In genomic region chr1:34771573-34771972, GRCh38 we compare ENCODE assay signal across 18 cellular contexts. TPM values are rescaled to one million over a fixed set of nuclear protein-coding genes. Genes with fewer than 3 reads are reported as not detected.
DNase-seq lines count a peak whose midpoint lies in the region; ATAC-seq, FAIRE-seq and TF ChIP-seq lines count a peak whose summit lies in the region.
"Had no signal": no experiment of that assay in that cellular context is flagged by ENCODE, and none has a peak within 500 bp of the region (broad histone marks: within the 10 kb centered on the region; RNA-seq: fewer than 3 reads in every experiment).

No MANE protein-coding gene starts in this region.

- H4K20me1 ChIP-seq in HCT116 (ENCODE audit: insufficient read depth) = no peaks in the 10 kb centered on the region

- no peaks in the 10 kb centered on the region for H3K36me3 ChIP-seq in HCT116 (ENCODE audit: control insufficient read depth in 1 of 2, insufficient read depth in 2 of 2, low read length in 2 of 2)
- no peaks in the 10 kb centered on the region for H3K36me3 ChIP-seq in kidney (ENCODE audit: control insufficient read depth in 1 of 2, insufficient read depth in 2 of 2, low read length in 2 of 2)
- no peaks in the 10 kb centered on the region for H3K36me3 ChIP-seq in spleen

- FAIRE-seq in kidney (lab: Jason Lieb, UNC) (no peak), H54 (lab: Jason Lieb, UNC) (no peak)
- FAIRE-seq: A204.1, GM18507 had no signal

- H2AFZ ChIP-seq in HCT116 (ENCODE audit: low read depth, low read length, poor library complexity, severe bottlenecking) = no peak overlapping the region
- H2AFZ ChIP-seq: GM23248 had no signal

- no peaks in the 10 kb centered on the region for H3K36me3 Mint-ChIP-seq in CD14-positive monocyte
- H3K36me3 Mint-ChIP-seq: CD8-positive, alpha-beta memory T cell had no signal

- no peaks in the 10 kb centered on the region for H3K4me1 Mint-ChIP-seq in CD14-positive monocyte
- H3K4me1 Mint-ChIP-seq: CD8-positive, alpha-beta memory T cell had no signal

- TF ChIP-seq POLR2A in HCT116 (IDR thresholded peaks at IDR 0.05; ENCODE audit: borderline replicate concordance, extremely low read depth, insufficient read depth, insufficient read length) (no peak), spleen (IDR thresholded peaks at IDR 0.05) (no peak), H54 (IDR thresholded peaks at IDR 0.05; ENCODE audit: low read depth, low read length) (no peak)

- H3K4me1 ChIP-seq in HCT116 (ENCODE audit: control insufficient read depth in 1 of 2, insufficient read depth in 2 of 2, low read length in 2 of 2) = peaks cover 9 to 29% of the 10 kb centered on the region in 2 experiments
- no peaks in the 10 kb centered on the region for H3K4me1 ChIP-seq in kidney (ENCODE audit: control insufficient read depth in 1 of 2, insufficient read depth in 1 of 2, low read depth in 1 of 2, low read length in 2 of 2)
- H3K4me1 ChIP-seq in spleen = no peaks in the 10 kb centered on the region
- H3K4me1 ChIP-seq: Caco-2 had no signal

- H3K9me3 ChIP-seq in HCT116 (ENCODE audit: control insufficient read depth in 1 of 2, insufficient read depth in 1 of 2, low read depth in 1 of 2, low read length in 2 of 2) (no peaks in the 10 kb centered on the region), kidney (ENCODE audit: control insufficient read depth in 1 of 2, low read length in 2 of 2) (no peaks in the 10 kb centered on the region), spleen (no peaks in the 10 kb centered on the region)
- H3K9me3 ChIP-seq: Caco-2 had no signal

- no TSS peak for BruUV-seq in HCT116 (replicated peaks; lab: Mats Ljungman, UMichigan)

- 72 to 93% (median 80%) methylated on average over 3 of the region's 3 CpGs for WGBS in spleen, 5 donors

- RAD21 ChIA-PET in HCT116 (lab: Charles Lee; ENCODE audit: low non-redundant PET in 1 of 2, low total read pairs in 2 of 2, uncharacterized antibody in 2 of 2, unreplicated experiment in 2 of 2) = no interaction called here

- H3K79me2 ChIP-seq in HCT116 (ENCODE audit: insufficient read depth, low read length) = no peaks in the 10 kb centered on the region

- no peak overlapping the region for H3K4me3 Mint-ChIP-seq in CD14-positive monocyte
- H3K4me3 Mint-ChIP-seq: CD8-positive, alpha-beta memory T cell had no signal

- intact Hi-C loops in HCT116 (cut with micrococcal nuclease) (no loop called here), kidney (cut with DNase I) (no loop called here), spleen (cut with DNase I; ENCODE audit: low total_unique reads) (no loop called here), CD14-positive monocyte (cut with micrococcal nuclease) (no loop called here)

- no peak overlapping the region for H3K27ac Mint-ChIP-seq in CD14-positive monocyte

- H3K27me3 Mint-ChIP-seq in CD14-positive monocyte (ENCODE audit: low read depth in 3 of 3) = peaks cover 0 to 3% (median 2%) of the 10 kb centered on the region in 3 donors

- H3K9ac ChIP-seq in HCT116 (ENCODE audit: low read length) = no peak overlapping the region
- H3K9ac ChIP-seq in kidney (ENCODE audit: low read length in 2 of 2) = no peak overlapping the region
- H3K9ac ChIP-seq: GM23248 had no signal

- H3K27ac ChIP-seq in HCT116 (ENCODE audit: low read depth, low read length) (no peak overlapping the region), kidney (ENCODE audit: low read depth in 2 of 2, low read length in 2 of 2) (no peak overlapping the region), spleen (no peak overlapping the region)
- H3K27ac ChIP-seq: GM23248 had no signal

- DNase-seq in HCT116 (ENCODE audit: low read depth, low spot score) (no peak), astrocyte of the hippocampus (ENCODE audit: low read depth, low spot score) (peak; percentile 51), kidney (peak; percentile 9), spleen (peak; percentile 12), DMS79 (lab: John Stamatoyannopoulos, UW) (no peak), CD14-positive monocyte (ENCODE audit: low spot score) (no peak), H54 (ENCODE audit: insufficient read length, low spot score) (no peak)
- DNase-seq: Caco-2; CD8-positive, alpha-beta memory T cell; DMS53; GM23248; H7; IMR-90 had no signal

- H3K4me3 ChIP-seq in HCT116 (replicated peaks in 1 of 2; ENCODE audit: low read depth in 1 of 2, low read length in 2 of 2) (no peak overlapping the region), kidney (ENCODE audit: low read length in 2 of 2) (no peak overlapping the region), spleen (no peak overlapping the region)
- H3K4me3 ChIP-seq: GM23248 had no signal

- H3K27me3 ChIP-seq in HCT116 (ENCODE audit: insufficient read depth, low read length) (no peaks in the 10 kb centered on the region), spleen (replicated peaks in 1 of 7) (peaks cover 0 to 36% (median 0%) of the 10 kb centered on the region in 7 donors)

- CTCF ChIA-PET in HCT116 (lab: Charles Lee) = no interaction called here

- TF ChIP-seq CTCF in HCT116 (IDR thresholded peaks at IDR 0.05 in 2 of 3, conservative IDR thresholded peaks at IDR 0.05 in 1 of 3; ENCODE audit: borderline replicate concordance in 1 of 3, insufficient read depth in 1 of 3, low read depth in 2 of 3, low read length in 2 of 3) (no peak), kidney (IDR thresholded peaks at IDR 0.05; ENCODE audit: borderline replicate concordance, extremely low read depth, insufficient read depth) (no peak), spleen (IDR thresholded peaks at IDR 0.05 in 8 of 11, conservative IDR thresholded peaks at IDR 0.05 in 3 of 11) (no peak), CD14-positive monocyte (IDR thresholded peaks at IDR 0.05) (no peak)

- H3K9me3 Mint-ChIP-seq in CD14-positive monocyte = no peaks in the 10 kb centered on the region
- H3K9me3 Mint-ChIP-seq: CD8-positive, alpha-beta memory T cell had no signal

- ATAC-seq in HCT116 = peak; percentile 52; the same call in 1 of the 2 replicates

- peak overlapping the region; percentile 56 for H3K4me2 ChIP-seq in HCT116 (ENCODE audit: low read length)

- POLR2A ChIA-PET in HCT116 (lab: Charles Lee) = no interaction called here

- TF ChIP-seq RAD21 in HCT116 (IDR thresholded peaks at IDR 0.05; ENCODE audit: low read depth) = no peak

- H3K9me2 ChIP-seq in HCT116 (ENCODE audit: insufficient read depth) = no peaks in the 10 kb centered on the region

TF ChIP-seq in HCT116, 20 proteins besides CTCF, POLR2A, EP300 and RAD21 (continues in another document):
- TF ChIP-seq ZBTB33 (IDR thresholded peaks at IDR 0.05; ENCODE audit: extremely low read depth, insufficient replicate concordance, low read length) (no peak), YY1 (IDR thresholded peaks at IDR 0.05; ENCODE audit: extremely low read depth, insufficient replicate concordance, low read depth, low read length) (no peak), POLR2AphosphoS5 (IDR thresholded peaks at IDR 0.05; ENCODE audit: low read depth, low read length) (no peak), CEBPB (IDR thresholded peaks at IDR 0.05; ENCODE audit: low read depth) (no peak), SIN3A (IDR thresholded peaks at IDR 0.05; ENCODE audit: low read depth) (no peak), EZH2phosphoT487 (IDR thresholded peaks at IDR 0.05; ENCODE audit: borderline replicate concordance) (no peak)

RNA-seq across cellular contexts. Expression of gene GJB3, which starts 9.4 kb away (rescaled TPM):
- total RNA-seq in HCT116 (2021; ENCODE audit: unreplicated experiment) (46.7 TPM), kidney (8.8 TPM), spleen (not detected)
- 89.1 and 116 TPM in 2 replicates for polyA plus RNA-seq in HCT116 (2012)
- polyA plus RNA-seq in kidney (ENCODE audit: insufficient read depth, low read depth, low replicate concordance) (not detected), spleen (under 1 TPM; 0.11 to 0.23 (median 0.13) TPM), CD14-positive monocyte (not detected)
- total RNA-seq: CD8-positive, alpha-beta memory T cell; Daoy; IMR-90 had no signal
- polyA plus RNA-seq: BJ; CD8-positive, alpha-beta memory T cell; GM23248; IMR-90 had no signal

RNA-seq across cellular contexts. Expression of gene GJB4, which starts 12.0 kb away (rescaled TPM):
- total RNA-seq in HCT116 (2021; ENCODE audit: unreplicated experiment) (2.0 TPM), kidney (0.50 TPM), spleen (not detected)
- 3.3 and 4.6 TPM in 2 replicates for polyA plus RNA-seq in HCT116 (2012)
- polyA plus RNA-seq in kidney (ENCODE audit: insufficient read depth, low read depth, low replicate concordance) (not detected), spleen (not detected), CD14-positive monocyte (not detected)
- total RNA-seq: Caco-2; CD8-positive, alpha-beta memory T cell; GM23248; H7; IMR-90 had no signal
- polyA plus RNA-seq: BJ; CD8-positive, alpha-beta memory T cell; GM23248; IMR-90 had no signal

RNA-seq across cellular contexts. Expression of gene GJB5, which starts 16.7 kb away (rescaled TPM):
- total RNA-seq in HCT116 (2021; ENCODE audit: unreplicated experiment) = 4.6 TPM
- 12.0 and 15.0 TPM in 2 replicates for polyA plus RNA-seq in HCT116 (2012)
- not detected for total RNA-seq in kidney
- polyA plus RNA-seq in kidney (ENCODE audit: insufficient read depth, low read depth, low replicate concordance) = not detected
- total RNA-seq in spleen = not detected
- under 1 TPM in 1 of 3 donors, not detected in 2; 0.06 TPM for polyA plus RNA-seq in spleen
- under 1 TPM in 1 of 2 donors, not detected in 1; 0.12 TPM for polyA plus RNA-seq in CD14-positive monocyte
- total RNA-seq: Caco-2; CD8-positive, alpha-beta memory T cell; Daoy; GM23248; HT-29; IMR-90 had no signal
- polyA plus RNA-seq: BJ; CD8-positive, alpha-beta memory T cell had no signal

RNA-seq across cellular contexts. Expression of gene GJA4, which starts 21.2 kb away (rescaled TPM):
- not detected for total RNA-seq in HCT116 (2021; ENCODE audit: unreplicated experiment)
- not detected in 2 replicates for polyA plus RNA-seq in HCT116 (2012)
- total RNA-seq in kidney = 15.6 TPM
- polyA plus RNA-seq in kidney (ENCODE audit: insufficient read depth, low read depth, low replicate concordance) = 31.9 TPM
- 10 to 100 TPM in 3 of 7 donors, 1 to 10 TPM in 4; 7.6 to 20.6 (median 8.7) TPM for total RNA-seq in spleen
- polyA plus RNA-seq in spleen = 1 to 10 TPM; 1.3 to 7.3 (median 7.0) TPM
- polyA plus RNA-seq in CD14-positive monocyte = not detected
- total RNA-seq: Caco-2; CD8-positive, alpha-beta memory T cell; Daoy; GM23248; HT-29; IMR-90 had no signal
- polyA plus RNA-seq: BJ; CD8-positive, alpha-beta memory T cell; GM23248; IMR-90 had no signal

Comparison
In these comparisons a context has a peak if more than half of its experiments do, and no peak if none do; other contexts are left out.
1. DNase-seq: peak in astrocyte of the hippocampus (single experiment), kidney (single experiment) and spleen (single experiment); none in HCT116 (single experiment), DMS79 (single experiment), CD14-positive monocyte (single experiment) and H54 (single experiment).